Comparison of ENCODE assay signal across 1 cellular context in genomic region chr4:185142911-185143595, GRCh38.
TF ChIP-seq lines count a peak whose summit lies in the region.

SLC25A4 (plus strand) TSS chr4:185143266; CDS start chr4:185143373, 107 bp downstream.

TF ChIP-seq in HepG2, 621 proteins besides CTCF, POLR2A, EP300 and RAD21 (continued from another document and continues in another):
- TF ChIP-seq ZNF800 (CRISPR knock-in tag; IDR thresholded peaks at IDR 0.05) (peak; percentile 78; the same call in 1 of the 2 replicates), NR2F2 (IDR thresholded peaks at IDR 0.05; ENCODE audit: borderline replicate concordance, low read depth) (no peak), IKZF4 (CRISPR knock-in tag; IDR thresholded peaks at IDR 0.05; ENCODE audit: borderline replicate concordance, low read depth, not compliant biosample characterization) (no peak), ZNF20 (CRISPR knock-in tag; IDR thresholded peaks at IDR 0.05) (no peak), PLSCR1 (CRISPR knock-in tag; IDR thresholded peaks at IDR 0.05; ENCODE audit: borderline replicate concordance) (no peak), ZNF574 (CRISPR knock-in tag; IDR thresholded peaks at IDR 0.05) (peak; percentile 80), ZNF569 (CRISPR knock-in tag; IDR thresholded peaks at IDR 0.05; ENCODE audit: borderline replicate concordance) (no peak), CREM (IDR thresholded peaks at IDR 0.05) (no peak), CREM (CRISPR knock-in tag; IDR thresholded peaks at IDR 0.05) (no peak), ZNF770 (CRISPR knock-in tag; IDR thresholded peaks at IDR 0.05) (no peak), THAP11 (CRISPR knock-in tag; IDR thresholded peaks at IDR 0.05) (peak; percentile 86), ZNF792 (CRISPR knock-in tag; IDR thresholded peaks at IDR 0.05) (peak; percentile 19; the same call in 1 of the 2 replicates), U2AF2 (IDR thresholded peaks at IDR 0.05; ENCODE audit: low read depth, low read length) (no peak), AFF4 (CRISPR knock-in tag; IDR thresholded peaks at IDR 0.05) (no peak), CAMTA2 (CRISPR knock-in tag; IDR thresholded peaks at IDR 0.05; ENCODE audit: borderline replicate concordance) (no peak), ZNF367 (CRISPR knock-in tag; IDR thresholded peaks at IDR 0.05; ENCODE audit: borderline replicate concordance) (peak; percentile 95), ZNF768 (CRISPR knock-in tag; IDR thresholded peaks at IDR 0.05) (peak; percentile 63; the same call in 1 of the 2 replicates), ZNF709 (CRISPR knock-in tag; IDR thresholded peaks at IDR 0.05) (peak; percentile 82; the same call in 1 of the 2 replicates), NONO (IDR thresholded peaks at IDR 0.05) (no peak), NONO (CRISPR knock-in tag; conservative IDR thresholded peaks at IDR 0.05) (peak; percentile 78), SMAD1 (CRISPR knock-in tag; IDR thresholded peaks at IDR 0.05; ENCODE audit: borderline replicate concordance, low read depth) (peak; percentile 45; the same call in 1 of the 2 replicates), KMT2A (CRISPR knock-in tag; IDR thresholded peaks at IDR 0.05) (peak; percentile 88), KLF12 (CRISPR knock-in tag; IDR thresholded peaks at IDR 0.05; ENCODE audit: borderline replicate concordance) (peak; percentile 66; the same call in 1 of the 2 replicates), HOXA7 (CRISPR knock-in tag; IDR thresholded peaks at IDR 0.05) (no peak), ZNF292 (CRISPR knock-in tag; IDR thresholded peaks at IDR 0.05; ENCODE audit: borderline replicate concordance, low read depth) (peak; percentile 83), CSRNP2 (CRISPR knock-in tag; conservative IDR thresholded peaks at IDR 0.05; ENCODE audit: low read depth) (no peak), ZBTB42 (CRISPR knock-in tag; IDR thresholded peaks at IDR 0.05) (0 out of 2 replicates have a peak, but pooled peaks have one; percentile 54), NBN (conservative IDR thresholded peaks at IDR 0.05) (no peak), MXD3 (CRISPR knock-in tag; IDR thresholded peaks at IDR 0.05) (peak; percentile 93), ZXDC (CRISPR knock-in tag; IDR thresholded peaks at IDR 0.05) (0 out of 2 replicates have a peak, but pooled peaks have one; percentile 40), FOXP1 (IDR thresholded peaks at IDR 0.05) (no peak), FOXP1 (CRISPR knock-in tag; IDR thresholded peaks at IDR 0.05) (no peak), NFKB2 (CRISPR knock-in tag; IDR thresholded peaks at IDR 0.05; ENCODE audit: borderline replicate concordance) (peak; percentile 94; the same call in 1 of the 2 replicates), ERF (CRISPR knock-in tag; IDR thresholded peaks at IDR 0.05) (peak; percentile 92), ZBTB33 (CRISPR knock-in tag; IDR thresholded peaks at IDR 0.05) (0 out of 2 replicates have a peak, but pooled peaks have one; percentile 43), BORCS8-MEF2B (CRISPR knock-in tag; IDR thresholded peaks at IDR 0.05) (peak; percentile 91), MXD1 (CRISPR knock-in tag; IDR thresholded peaks at IDR 0.05) (peak; percentile 66; the same call in 1 of the 2 replicates)
